Comparison of ENCODE assay signal across 11 cellular contexts in the genomic region with DNA sequence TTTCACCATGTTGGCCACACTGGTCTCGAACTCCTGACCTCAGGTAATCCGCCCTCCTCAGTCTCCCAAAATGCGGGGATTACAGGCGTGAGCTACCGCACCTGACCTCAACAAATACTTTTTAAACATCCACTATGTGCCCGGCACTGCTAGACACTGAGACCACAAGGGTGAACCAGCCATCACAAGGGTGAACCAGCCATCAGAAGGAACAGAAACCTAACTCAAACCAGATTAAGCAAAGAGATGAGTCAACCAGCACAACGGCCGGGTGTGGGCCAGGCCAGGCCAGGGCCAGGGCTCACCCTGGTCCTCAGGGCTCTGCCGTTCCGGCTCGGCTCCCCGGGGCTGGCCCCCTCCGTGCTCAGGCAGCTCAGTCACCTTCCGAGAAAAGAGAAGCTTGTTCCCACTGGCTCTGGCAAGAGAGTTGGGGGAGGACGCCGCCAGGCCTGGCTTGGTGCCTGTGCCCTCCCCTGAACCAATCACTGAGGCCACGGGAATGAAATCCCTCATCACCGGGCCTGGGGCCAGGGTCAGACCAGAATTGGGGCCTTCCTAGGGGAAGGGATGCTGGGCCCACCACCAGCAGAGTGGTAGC. TPM values are rescaled to one million over a fixed set of nuclear protein-coding genes. Genes with fewer than 3 reads are reported as not detected.
A peak's percentile ranks its signal among the peaks of the same experiment; 100 is the strongest.
DNase-seq lines count a peak whose midpoint lies in the region; ATAC-seq and TF ChIP-seq lines count a peak whose summit lies in the region.
"Had no signal": no experiment of that assay in that cellular context is flagged by ENCODE, and none has a peak within 500 bp of the region (broad histone marks: within the 10 kb centered on the region; RNA-seq: fewer than 3 reads in every experiment).

No MANE protein-coding gene starts in this region.

- no peak for TF ChIP-seq RAD21 in SK-N-SH (IDR thresholded peaks at IDR 0.05; ENCODE audit: low read length)

- H4K20me1 ChIP-seq in SK-N-SH (ENCODE audit: insufficient read depth): no peaks in the 10 kb centered on the region

- POLR2A ChIA-PET in SK-N-SH (lab: Yijun Ruan, JAX): no interaction called here

- no peaks in the 10 kb centered on the region for H3K27me3 ChIP-seq in SK-N-SH (ENCODE audit: insufficient read depth)
- H3K27me3 ChIP-seq in vagina: no peaks in the 10 kb centered on the region

- no peak overlapping the region for H3K4me3 ChIP-seq in SK-N-SH (ENCODE audit: low read depth in 2 of 2, low read length in 1 of 2)
- H3K4me3 ChIP-seq in vagina: no peak overlapping the region

- 77% methylated on average over 11 of the region's 18 CpGs for WGBS in SK-N-SH (ENCODE audit: low lambda C conversion rate)

- H3K9ac ChIP-seq in SK-N-SH: no peak overlapping the region

- intact Hi-C loops in vagina (cut with DNase I): loop anchor here (10.0 kb wide), 1 partner anchor 72 kb away; no protein-coding TSS in a partner anchor

- H3K27ac Mint-ChIP-seq in activated T-helper 17 cell treated with anti-CD3 and anti-CD28 coated beads, Interleukin-2, amount 50 U/mL, for 72 hours: no peak overlapping the region

- no peaks in the 10 kb centered on the region for H3K79me2 ChIP-seq in SK-N-SH (ENCODE audit: insufficient read depth)

- ATAC-seq in SK-N-SH treated with all-trans-retinoic acid at 6 μM for 48 hours (peak; percentile 17; the same call in 2 of the 3 replicates), HG03097 (IDR thresholded peaks at IDR 0.05; ENCODE audit: low FRiP score, unreplicated experiment) (no peak)
- ATAC-seq in activated T-helper 17 cell treated with anti-CD3 and anti-CD28 coated beads, Interleukin-2, amount 50 U/mL, for 72 hours (replicated peaks): no peak

- no peaks in the 10 kb centered on the region for H3K27me3 Mint-ChIP-seq in activated T-helper 17 cell treated with anti-CD3 and anti-CD28 coated beads, Interleukin-2, amount 50 U/mL, for 72 hours

- H3K27ac ChIP-seq in SK-N-SH (ENCODE audit: low read depth in 2 of 2, low read length in 1 of 2) (no peak overlapping the region), vagina (peak overlapping the region; percentile 56)
- H3K27ac ChIP-seq: 22Rv1 had no signal

- H3K4me2 ChIP-seq in SK-N-SH: no peak overlapping the region

- no peak for TF ChIP-seq POLR2A in vagina (IDR thresholded peaks at IDR 0.05)

- H3F3A ChIP-seq in SK-N-SH (replicated peaks; ENCODE audit: insufficient read depth): no peaks in the 10 kb centered on the region

- H3K4me3 Mint-ChIP-seq in activated T-helper 17 cell treated with anti-CD3 and anti-CD28 coated beads, Interleukin-2, amount 50 U/mL, for 72 hours: no peak overlapping the region

- H3K36me3 Mint-ChIP-seq in activated T-helper 17 cell treated with anti-CD3 and anti-CD28 coated beads, Interleukin-2, amount 50 U/mL, for 72 hours (ENCODE audit: low read depth): no peaks in the 10 kb centered on the region

- DNase-seq in SK-N-SH: no peak
- DNase-seq in NOMO-1 treated with dmso at 0.1 percent for 144 hours (lab: John Stamatoyannopoulos, UW; ENCODE audit: unreplicated experiment): peak; percentile 83
- peak; percentile 30 to 48 for DNase-seq in hippocampal formation (lab: John Stamatoyannopoulos, UW)
- DNase-seq in vagina (ENCODE audit: extremely low spot score in 2 of 2): no peak
- no peak for DNase-seq in NCI-H510A treated with DMSO at 0.1 percent for 48 hours (lab: John Stamatoyannopoulos, UW)
- DNase-seq: activated naive CD4-positive, alpha-beta T cell treated with anti-CD3 and anti-CD28 coated beads, Interleukin-2, amount 50 U/mL, for 16 hours had no signal

- CTCF ChIA-PET in SK-N-SH (lab: Yijun Ruan, JAX): interaction anchor here (1.2 to 7.6 kb wide), 3 partner anchors 30 to 79 kb away, joined by 3 to 152 read pairs (median 4); no protein-coding TSS in a partner anchor

- H3K4me1 ChIP-seq in SK-N-SH (ENCODE audit: control insufficient read depth in 1 of 2, insufficient read depth in 2 of 2, low read depth in 1 of 2, low read length in 1 of 2) (peaks cover 0 to 5% of the 10 kb centered on the region in 2 experiments; a peak in 1 of 4 replicates), vagina (peaks cover 28% of the 10 kb centered on the region)

- no peak for TF ChIP-seq EP300 in SK-N-SH (IDR thresholded peaks at IDR 0.05; ENCODE audit: borderline replicate concordance in 1 of 2, low read depth in 1 of 2, low read length in 1 of 2)

- TF ChIP-seq CTCF in SK-N-SH (IDR thresholded peaks at IDR 0.05): no peak
- no peak for TF ChIP-seq CTCF in vagina (IDR thresholded peaks at IDR 0.05)

- H2AFZ ChIP-seq in SK-N-SH (ENCODE audit: low read depth): no peak overlapping the region

- H3K9me2 ChIP-seq in SK-N-SH: no peaks in the 10 kb centered on the region

- H3K4me1 Mint-ChIP-seq in activated T-helper 17 cell treated with anti-CD3 and anti-CD28 coated beads, Interleukin-2, amount 50 U/mL, for 72 hours: no peaks in the 10 kb centered on the region

- H3K36me3 ChIP-seq in SK-N-SH (replicated peaks in 1 of 2; ENCODE audit: control insufficient read depth in 1 of 2, insufficient read depth in 2 of 2, low read length in 1 of 2) (no peaks in the 10 kb centered on the region), vagina (no peaks in the 10 kb centered on the region)

- no peaks in the 10 kb centered on the region for H3K9me3 ChIP-seq in SK-N-SH
- no peaks in the 10 kb centered on the region for H3K9me3 ChIP-seq in vagina

- H3K9me3 Mint-ChIP-seq in activated T-helper 17 cell treated with anti-CD3 and anti-CD28 coated beads, Interleukin-2, amount 50 U/mL, for 72 hours: no peaks in the 10 kb centered on the region

TF ChIP-seq in SK-N-SH treated with all-trans-retinoic acid at 6 μM for 48 hours, 23 proteins besides CTCF, POLR2A, EP300 and RAD21:
- TF ChIP-seq, protein P1, sequence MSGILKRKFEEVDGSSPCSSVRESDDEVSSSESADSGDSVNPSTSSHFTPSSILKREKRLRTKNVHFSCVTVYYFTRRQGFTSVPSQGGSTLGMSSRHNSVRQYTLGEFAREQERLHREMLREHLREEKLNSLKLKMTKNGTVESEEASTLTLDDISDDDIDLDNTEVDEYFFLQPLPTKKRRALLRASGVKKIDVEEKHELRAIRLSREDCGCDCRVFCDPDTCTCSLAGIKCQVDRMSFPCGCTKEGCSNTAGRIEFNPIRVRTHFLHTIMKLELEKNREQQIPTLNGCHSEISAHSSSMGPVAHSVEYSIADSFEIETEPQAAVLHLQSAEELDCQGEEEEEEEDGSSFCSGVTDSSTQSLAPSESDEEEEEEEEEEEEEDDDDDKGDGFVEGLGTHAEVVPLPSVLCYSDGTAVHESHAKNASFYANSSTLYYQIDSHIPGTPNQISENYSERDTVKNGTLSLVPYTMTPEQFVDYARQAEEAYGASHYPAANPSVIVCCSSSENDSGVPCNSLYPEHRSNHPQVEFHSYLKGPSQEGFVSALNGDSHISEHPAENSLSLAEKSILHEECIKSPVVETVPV (CRISPR knock-in tag; IDR thresholded peaks at IDR 0.05): no peak
- TF ChIP-seq ISL1 (CRISPR knock-in tag; IDR thresholded peaks at IDR 0.05) (no peak), ZC3H10 (CRISPR knock-in tag; IDR thresholded peaks at IDR 0.05) (no peak)
TF ChIP-seq in SK-N-SH treated with all-trans-retinoic acid at 6 μM for 48 hours: peak in this region for 0.

TF ChIP-seq in SK-N-SH, 30 proteins besides CTCF, POLR2A, EP300 and RAD21:
- no peak for TF ChIP-seq FOXJ3 (CRISPR knock-in tag; IDR thresholded peaks at IDR 0.05)
- no peak for TF ChIP-seq ELF1 (IDR thresholded peaks at IDR 0.05)
- no peak for TF ChIP-seq EZH2phosphoT487 (IDR thresholded peaks at IDR 0.05; ENCODE audit: borderline replicate concordance, low read depth)
- no peak for TF ChIP-seq SIN3A (IDR thresholded peaks at IDR 0.05; ENCODE audit: borderline replicate concordance, low read depth, low read length)
- TF ChIP-seq FOXM1 (IDR thresholded peaks at IDR 0.05; ENCODE audit: low read depth): no peak

RNA-seq across cellular contexts. Expression of a gene that starts 4.4 kb away (rescaled TPM):
- polyA plus RNA-seq in SK-N-SH (2012; rRNA removed): not detected in 2 replicates
- polyA plus RNA-seq in SK-N-SH (2012; cell fraction: cytosol; rRNA removed): not detected in 2 replicates
- polyA plus RNA-seq in SK-N-SH (2012; cell fraction: nucleus; rRNA removed): not detected in 2 replicates
- total RNA-seq in vagina: not detected
- not detected for total RNA-seq in activated T-helper 17 cell treated with anti-CD3 and anti-CD28 coated beads, Interleukin-2, amount 50 U/mL, for 72 hours
- total RNA-seq: pulmonary artery endothelial cell had no signal

Comparison
In these comparisons a context has a peak if more than half of its experiments do, and no peak if none do; other contexts are left out.
1. DNase-seq: peak in NOMO-1 treated with dmso at 0.1 percent for 144 hours (single experiment) and hippocampal formation (2 of 2); none in SK-N-SH (single experiment), vagina (0 of 2) and NCI-H510A treated with DMSO at 0.1 percent for 48 hours (single experiment).